ENCODE assay signal across 13 cellular contexts in the genomic region with DNA sequence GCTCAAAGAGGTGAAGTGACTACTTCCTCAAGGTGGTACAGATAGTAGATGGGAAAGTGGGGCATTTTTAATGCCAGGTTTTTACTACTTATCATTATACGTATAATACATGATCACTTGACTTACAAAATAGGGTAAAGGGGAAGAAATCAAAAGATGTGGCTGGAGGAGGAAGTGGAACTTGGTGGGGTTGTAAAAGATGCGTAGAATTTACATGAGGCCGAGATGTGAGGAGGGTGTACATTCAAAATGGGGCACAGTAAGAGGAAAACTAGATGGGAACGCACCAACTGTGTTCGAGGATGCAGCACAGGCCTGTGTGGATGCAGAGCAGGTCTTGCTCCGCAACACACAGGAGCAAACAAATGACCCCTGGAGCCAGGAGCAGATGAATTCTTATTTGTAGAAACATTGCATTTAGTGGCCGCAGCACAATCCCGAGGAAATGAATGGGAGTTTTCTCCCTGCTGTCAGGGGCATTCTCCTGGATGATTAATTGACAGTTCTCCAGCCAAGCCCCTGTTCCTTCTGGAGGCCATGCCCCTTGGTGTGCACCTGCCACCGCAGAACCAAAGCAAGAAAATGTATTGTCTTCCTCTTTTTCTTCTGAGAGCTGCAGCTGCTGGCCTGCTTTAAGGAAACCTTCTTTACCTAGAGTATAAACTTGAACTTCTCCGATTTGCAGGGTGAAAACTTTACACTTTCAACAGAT.
DNase-seq lines count a peak whose midpoint lies in the region; ATAC-seq, FAIRE-seq and TF ChIP-seq lines count a peak whose summit lies in the region.
"Had no signal": no experiment of that assay in that cellular context is flagged by ENCODE, and none has a peak within 500 bp of the region (broad histone marks: within the 10 kb centered on the region; RNA-seq: fewer than 3 reads in every experiment).

No MANE protein-coding gene starts in this region.

- H3K27ac Mint-ChIP-seq in brain: peak overlapping the region; percentile 14 to 73 (median 70)

- no peak for TF ChIP-seq CTCF in brain (conservative IDR thresholded peaks at IDR 0.05)

- H3K4me3 Mint-ChIP-seq in brain: peak overlapping the region in 3 of 5 experiments; percentile 5 to 64 (median 57)
- H3K4me3 Mint-ChIP-seq: CD4-positive, CD25-positive, alpha-beta regulatory T cell had no signal

- FAIRE-seq in GM12892 (lab: Jason Lieb, UNC): peak; percentile 76

- ATAC-seq in GM21528 (IDR thresholded peaks at IDR 0.05; ENCODE audit: low FRiP score, unreplicated experiment): peak; percentile 88
- ATAC-seq in HG03432 (IDR thresholded peaks at IDR 0.05; ENCODE audit: unreplicated experiment): peak; percentile 90

- H3K4me1 Mint-ChIP-seq in brain: peaks cover 24% of the 10 kb centered on the region
- H3K4me1 Mint-ChIP-seq: CD4-positive, CD25-positive, alpha-beta regulatory T cell had no signal

- H3K9me3 Mint-ChIP-seq in brain: peaks cover 20 to 31% (median 23%) of the 10 kb centered on the region in 5 experiments

- no peak for TF ChIP-seq POLR2A in GM12892 (IDR thresholded peaks at IDR 0.05; ENCODE audit: low read depth, low read length)

- H3K36me3 Mint-ChIP-seq in brain: peaks cover 9% of the 10 kb centered on the region
- H3K36me3 Mint-ChIP-seq: CD4-positive, CD25-positive, alpha-beta regulatory T cell had no signal

- no peak for DNase-seq in GM12892 (ENCODE audit: insufficient read length)
- no peak for DNase-seq in NCI-H2081 treated with DMSO at 0.1 percent for 48 hours (lab: John Stamatoyannopoulos, UW)
- DNase-seq in activated naive CD4-positive, alpha-beta T cell treated with anti-CD3 and anti-CD28 coated beads, Interleukin-2, amount 50 U/mL, for 16 hours: no peak
- DNase-seq in COR-L47 (lab: John Stamatoyannopoulos, UW): no peak
- DNase-seq in iPS-NIHi11 (ENCODE audit: low spot score): no peak
- DNase-seq: anterior cingulate cortex; CD4-positive, CD25-positive, alpha-beta regulatory T cell; hypothalamus; NCI-H1694 treated with DMSO at 0.1 percent for 48 hours; stimulated activated naive CD4-positive, alpha-beta T cell had no signal

- peaks cover 9% of the 10 kb centered on the region for H3K27me3 Mint-ChIP-seq in brain
- H3K27me3 Mint-ChIP-seq: CD4-positive, CD25-positive, alpha-beta regulatory T cell had no signal
